7 cellular contexts compared by ENCODE assay signal in the genomic region with DNA sequence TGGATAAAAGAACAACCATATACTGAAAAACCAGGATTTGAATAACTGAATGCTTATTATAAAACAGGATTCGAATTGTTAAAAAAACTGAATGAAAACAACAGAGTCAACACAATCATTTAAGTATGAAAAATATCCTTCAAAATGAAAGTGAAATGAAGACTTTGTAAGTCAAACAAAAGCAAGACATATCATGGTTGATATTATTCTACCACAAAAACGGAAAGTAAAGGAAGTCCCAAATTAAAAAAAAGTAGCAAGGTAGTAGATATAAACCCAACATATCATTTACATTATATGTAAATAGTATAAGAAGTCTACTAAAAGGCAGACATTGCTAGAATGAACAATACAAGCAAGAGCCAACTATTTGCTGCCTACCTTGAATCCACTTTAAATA.
DNase-seq lines count a peak whose midpoint lies in the region; ATAC-seq, FAIRE-seq and TF ChIP-seq lines count a peak whose summit lies in the region.
"Not testable (repeated sequence)": the region's sequence is repeated elsewhere in the genome, so short reads cannot be mapped to it uniquely, and the experiment has no call there.

No MANE protein-coding gene starts in this region.

- H2AFZ ChIP-seq in osteoblast (ENCODE audit: low read length): not testable (repeated sequence)

- H3K9me3 Mint-ChIP-seq in CD4-positive, alpha-beta memory T cell; activated CD4-positive, alpha-beta T cell treated with anti-CD3 and anti-CD28 coated beads, Interleukin-2, amount 10 ng/mL, durations not matched to agents 7 days and 5 days; activated T-cell treated with anti-CD3 and anti-CD28 coated beads, Interleukin-2, amount 50 U/mL, for 72 hours; activated naive CD8-positive, alpha-beta T cell (ENCODE audit: low read depth): not testable (repeated sequence)

- peaks cover 26% of the 10 kb centered on the region for H3K4me1 ChIP-seq in CD4-positive, alpha-beta memory T cell (ENCODE audit: insufficient read depth, low read length)
- H3K4me1 ChIP-seq in osteoblast (ENCODE audit: insufficient read depth, low read length): not testable (repeated sequence)

- not testable (repeated sequence) for H4K20me1 ChIP-seq in osteoblast (ENCODE audit: insufficient read depth, low read length)

- not testable (repeated sequence) for H3K4me3 ChIP-seq in CD4-positive, alpha-beta memory T cell (ENCODE audit: low read length in 2 of 2); osteoblast (ENCODE audit: insufficient read depth, low read length)

- peak overlapping the region in 7 of 8 donors; percentile 22 to 80 (median 52) for H3K4me3 Mint-ChIP-seq in CD4-positive, alpha-beta memory T cell
- H3K4me3 Mint-ChIP-seq in activated CD4-positive, alpha-beta T cell treated with anti-CD3 and anti-CD28 coated beads, Interleukin-2, amount 10 ng/mL, durations not matched to agents 7 days and 5 days: not testable (repeated sequence)
- H3K4me3 Mint-ChIP-seq in activated T-cell treated with anti-CD3 and anti-CD28 coated beads, Interleukin-2, amount 50 U/mL, for 72 hours: peak overlapping the region; percentile 3 to 35
- H3K4me3 Mint-ChIP-seq in activated naive CD8-positive, alpha-beta T cell: peak overlapping the region; percentile 14

- H3K27me3 Mint-ChIP-seq in CD4-positive, alpha-beta memory T cell; activated CD4-positive, alpha-beta T cell treated with anti-CD3 and anti-CD28 coated beads, Interleukin-2, amount 10 ng/mL, durations not matched to agents 7 days and 5 days; activated T-cell treated with anti-CD3 and anti-CD28 coated beads, Interleukin-2, amount 50 U/mL, for 72 hours (ENCODE audit: low read depth); activated naive CD8-positive, alpha-beta T cell: not testable (repeated sequence)

- H3K4me2 ChIP-seq in osteoblast (ENCODE audit: insufficient read depth, low read length): peak overlapping the region; percentile 39

- not testable (repeated sequence) for H3K36me3 Mint-ChIP-seq in CD4-positive, alpha-beta memory T cell; activated T-cell treated with anti-CD3 and anti-CD28 coated beads, Interleukin-2, amount 50 U/mL, for 72 hours (ENCODE audit: insufficient read depth in 2 of 2); activated naive CD8-positive, alpha-beta T cell
- peaks cover 12% of the 10 kb centered on the region for H3K36me3 Mint-ChIP-seq in activated CD4-positive, alpha-beta T cell treated with anti-CD3 and anti-CD28 coated beads, Interleukin-2, amount 10 ng/mL, durations not matched to agents 7 days and 5 days (ENCODE audit: low read depth)

- POLR2A ChIA-PET in CD4-positive, alpha-beta memory T cell (lab: Charles Lee; ENCODE audit: partially characterized antibody); activated CD4-positive, alpha-beta T cell treated with anti-CD3 and anti-CD28 coated beads, Interleukin-2, amount 10 ng/mL, durations not matched to agents 7 days and 5 days (lab: Charles Lee): not testable (repeated sequence)

- intact Hi-C loops in CD4-positive, alpha-beta memory T cell (cut with micrococcal nuclease): not testable (repeated sequence)

- FAIRE-seq in RCC 7860 (lab: Jason Lieb, UNC): peak; percentile 72
- peak; percentile 88 for FAIRE-seq in frontal cortex (lab: Jason Lieb, UNC)

- DNase-seq in CD4-positive, alpha-beta memory T cell: peak in 3 of 5 donors; percentile 5 to 13 (median 9)
- not testable (repeated sequence) for DNase-seq in RCC 7860 (ENCODE audit: low spot score); activated CD4-positive, alpha-beta T cell treated with anti-CD3 and anti-CD28 coated beads, Interleukin-2, amount 10 ng/mL, durations not matched to agents 7 days and 5 days; activated T-cell treated with anti-CD3 and anti-CD28 coated beads, Interleukin-2, amount 50 U/mL, for 72 hours; frontal cortex (ENCODE audit: low spot score in 2 of 2); osteoblast (ENCODE audit: insufficient read length, low spot score, missing footprints)

- CTCF ChIA-PET in CD4-positive, alpha-beta memory T cell (lab: Charles Lee; ENCODE audit: partially characterized antibody); activated CD4-positive, alpha-beta T cell treated with anti-CD3 and anti-CD28 coated beads, Interleukin-2, amount 10 ng/mL, durations not matched to agents 7 days and 5 days (lab: Charles Lee): not testable (repeated sequence)

- not testable (repeated sequence) for H3K36me3 ChIP-seq in CD4-positive, alpha-beta memory T cell (ENCODE audit: insufficient read depth, low read length); osteoblast (ENCODE audit: insufficient read depth, low read length)

- not testable (repeated sequence) for H3K79me2 ChIP-seq in osteoblast (ENCODE audit: insufficient read depth, low read length)

- ATAC-seq in activated T-cell treated with anti-CD3 and anti-CD28 coated beads, Interleukin-2, amount 50 U/mL, for 72 hours (replicated peaks in 1 of 2): not testable (repeated sequence)

- TF ChIP-seq CTCF in osteoblast (IDR thresholded peaks at IDR 0.05; ENCODE audit: extremely low read depth, low read depth, low read length): not testable (repeated sequence)

- H3K27ac Mint-ChIP-seq in CD4-positive, alpha-beta memory T cell: peak overlapping the region; percentile 20 to 87 (median 67)
- peak overlapping the region; percentile 76 for H3K27ac Mint-ChIP-seq in activated CD4-positive, alpha-beta T cell treated with anti-CD3 and anti-CD28 coated beads, Interleukin-2, amount 10 ng/mL, durations not matched to agents 7 days and 5 days
- peak overlapping the region; percentile 54 for H3K27ac Mint-ChIP-seq in activated T-cell treated with anti-CD3 and anti-CD28 coated beads, Interleukin-2, amount 50 U/mL, for 72 hours
- H3K27ac Mint-ChIP-seq in activated naive CD8-positive, alpha-beta T cell: peak overlapping the region; percentile 68

- peaks cover 18 to 34% (median 24%) of the 10 kb centered on the region in 4 donors for H3K4me1 Mint-ChIP-seq in CD4-positive, alpha-beta memory T cell
- H3K4me1 Mint-ChIP-seq in activated CD4-positive, alpha-beta T cell treated with anti-CD3 and anti-CD28 coated beads, Interleukin-2, amount 10 ng/mL, durations not matched to agents 7 days and 5 days: peaks cover 22% of the 10 kb centered on the region
- peaks cover 14% of the 10 kb centered on the region for H3K4me1 Mint-ChIP-seq in activated T-cell treated with anti-CD3 and anti-CD28 coated beads, Interleukin-2, amount 50 U/mL, for 72 hours (ENCODE audit: low read depth)
- peaks cover 33% of the 10 kb centered on the region for H3K4me1 Mint-ChIP-seq in activated naive CD8-positive, alpha-beta T cell (ENCODE audit: low read depth)

- H3K27me3 ChIP-seq in CD4-positive, alpha-beta memory T cell (ENCODE audit: insufficient read depth, low read length); osteoblast (ENCODE audit: insufficient read depth, low read length): not testable (repeated sequence)

- not testable (repeated sequence) for H3K9me3 ChIP-seq in CD4-positive, alpha-beta memory T cell (ENCODE audit: control insufficient read depth in 1 of 2, low read length in 2 of 2); osteoblast (ENCODE audit: low read depth, low read length)

- H3K27ac ChIP-seq in CD4-positive, alpha-beta memory T cell (ENCODE audit: low read depth, low read length); osteoblast (ENCODE audit: low read depth, low read length): not testable (repeated sequence)
